Comparison of ENCODE assay signal across 16 cellular contexts in genomic region chr7:157737151-157738063, GRCh38.
"Had no signal": no experiment of that assay in that cellular context is flagged by ENCODE, and none has a peak within 500 bp of the region (broad histone marks: within the 10 kb centered on the region; RNA-seq: fewer than 3 reads in every experiment).

No MANE protein-coding gene starts in this region.

- H3K9me3 ChIP-seq: breast epithelium, heart left ventricle, psoas muscle, testis had no signal

- H3K9me3 Mint-ChIP-seq: activated CD4-positive, alpha-beta memory T cell treated with anti-CD3 and anti-CD28 coated beads for 36 hours; activated naive CD8-positive, alpha-beta T cell treated with anti-CD3 and anti-CD28 coated beads for 36 hours; activated T-cell treated with anti-CD3 and anti-CD28 coated beads, Interleukin-2, amount 50 U/mL, for 4 hours; stimulated activated naive CD8-positive, alpha-beta T cell treated with anti-CD3 and anti-CD28 coated beads, Interleukin-15, Interleukin-2, amounts not matched to agents 100 ng/mL and 50 ng/mL, for 24 hours had no signal

- DNase-seq: activated CD4-positive, alpha-beta memory T cell treated with anti-CD3 and anti-CD28 coated beads for 36 hours; activated CD4-positive, alpha-beta T cell treated with anti-CD3 and anti-CD28 coated beads for 1 hour; activated effector memory CD4-positive, alpha-beta T cell treated with anti-CD3 and anti-CD28 coated beads, Interleukin-2, amount 50 U/mL, for 16 hours; activated naive CD8-positive, alpha-beta T cell treated with anti-CD3 and anti-CD28 coated beads for 36 hours; activated T-cell treated with anti-CD3 and anti-CD28 coated beads, Interleukin-2, amount 50 U/mL, for 4 hours; anterior cingulate cortex; foreskin keratinocyte; left ventricle myocardium superior; occipital lobe; stimulated activated CD4-positive, alpha-beta T cell treated with anti-CD3 and anti-CD28 coated beads, Interleukin-2, amount 100 ng/mL, for 48 hours had no signal

- H3K27ac Mint-ChIP-seq: activated CD4-positive, alpha-beta memory T cell treated with anti-CD3 and anti-CD28 coated beads for 36 hours; activated naive CD8-positive, alpha-beta T cell treated with anti-CD3 and anti-CD28 coated beads for 36 hours; stimulated activated naive CD8-positive, alpha-beta T cell treated with anti-CD3 and anti-CD28 coated beads, Interleukin-15, Interleukin-2, amounts not matched to agents 100 ng/mL and 50 ng/mL, for 24 hours had no signal

- H3K27me3 ChIP-seq: foreskin keratinocyte, testis had no signal

- H3K36me3 Mint-ChIP-seq: activated CD4-positive, alpha-beta memory T cell treated with anti-CD3 and anti-CD28 coated beads for 36 hours had no signal

- H3K4me3 ChIP-seq: dorsolateral prefrontal cortex, psoas muscle, testis had no signal

- H3K4me1 ChIP-seq: breast epithelium, foreskin keratinocyte, heart left ventricle, psoas muscle, testis had no signal

- H3K4me3 Mint-ChIP-seq: activated CD4-positive, alpha-beta memory T cell treated with anti-CD3 and anti-CD28 coated beads for 36 hours; activated naive CD8-positive, alpha-beta T cell treated with anti-CD3 and anti-CD28 coated beads for 36 hours; activated T-cell treated with anti-CD3 and anti-CD28 coated beads, Interleukin-2, amount 50 U/mL, for 4 hours; stimulated activated naive CD8-positive, alpha-beta T cell treated with anti-CD3 and anti-CD28 coated beads, Interleukin-15, Interleukin-2, amounts not matched to agents 100 ng/mL and 50 ng/mL, for 24 hours had no signal

- H3K4me1 Mint-ChIP-seq: activated naive CD8-positive, alpha-beta T cell treated with anti-CD3 and anti-CD28 coated beads for 36 hours had no signal

- H3K36me3 ChIP-seq: breast epithelium, heart left ventricle had no signal

- H3K27ac ChIP-seq: breast epithelium, dorsolateral prefrontal cortex, foreskin keratinocyte, heart left ventricle, psoas muscle, testis had no signal
